Comparison of ENCODE assay signal across 1 cellular context in the genomic region with DNA sequence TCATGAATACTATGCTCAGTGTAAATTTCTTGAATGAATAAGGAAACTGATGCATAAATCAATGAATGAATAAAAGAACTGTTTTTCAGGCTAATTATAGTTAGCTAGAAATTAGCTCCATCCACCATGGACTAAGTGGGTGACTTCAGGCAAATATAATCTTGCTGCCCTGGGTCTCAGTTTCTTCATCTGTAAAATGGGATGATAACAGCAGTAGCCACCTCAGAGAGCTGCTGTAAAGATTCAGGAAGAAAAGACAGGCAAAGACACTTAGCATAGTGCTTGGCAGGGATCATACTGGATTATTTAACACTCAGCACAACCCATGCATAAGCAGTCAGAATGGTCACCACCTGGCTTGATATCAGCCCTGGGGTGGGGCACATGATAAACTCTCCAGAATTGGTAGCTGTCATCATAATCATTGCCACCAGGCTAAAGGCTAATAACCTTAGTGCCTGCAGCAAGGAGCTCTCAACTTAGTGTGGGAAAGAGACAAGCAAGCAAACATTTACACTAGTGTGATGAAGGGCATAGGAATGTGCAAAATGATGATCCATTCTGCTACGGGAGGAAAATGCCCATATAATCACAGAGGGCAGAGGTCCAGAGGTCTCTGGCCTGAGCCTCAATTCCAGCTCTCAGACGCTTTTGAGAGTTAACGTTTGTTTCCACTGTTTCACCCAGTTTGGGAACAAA.
TF ChIP-seq lines count a peak whose summit lies in the region.

No MANE protein-coding gene starts in this region.

TF ChIP-seq in HepG2, 621 proteins besides CTCF, POLR2A, EP300 and RAD21 (continued from another document and continues in another):
- TF ChIP-seq ZNF33B (CRISPR knock-in tag; IDR thresholded peaks at IDR 0.05), result no peak
- no peak for TF ChIP-seq PHF21A (CRISPR knock-in tag; IDR thresholded peaks at IDR 0.05)
- TF ChIP-seq ZNF850 (CRISPR knock-in tag; conservative IDR thresholded peaks at IDR 0.05), result no peak
- no peak for TF ChIP-seq ZBTB44 (CRISPR knock-in tag; IDR thresholded peaks at IDR 0.05)
- TF ChIP-seq DNMT1 (CRISPR knock-in tag; IDR thresholded peaks at IDR 0.05), result no peak
- no peak for TF ChIP-seq ZNF292 (CRISPR knock-in tag; IDR thresholded peaks at IDR 0.05; ENCODE audit: borderline replicate concordance, low read depth)
- TF ChIP-seq ZNF20 (CRISPR knock-in tag; IDR thresholded peaks at IDR 0.05), result no peak
- no peak for TF ChIP-seq NFE2L2 (IDR thresholded peaks at IDR 0.05; ENCODE audit: low read length)
- TF ChIP-seq CENPT (CRISPR knock-in tag; IDR thresholded peaks at IDR 0.05; ENCODE audit: low read depth), result no peak
- no peak for TF ChIP-seq TEAD2 (CRISPR knock-in tag; IDR thresholded peaks at IDR 0.05)
- no peak for TF ChIP-seq SRF (IDR thresholded peaks at IDR 0.05; ENCODE audit: low read depth, low read length)
- TF ChIP-seq, protein P1, sequence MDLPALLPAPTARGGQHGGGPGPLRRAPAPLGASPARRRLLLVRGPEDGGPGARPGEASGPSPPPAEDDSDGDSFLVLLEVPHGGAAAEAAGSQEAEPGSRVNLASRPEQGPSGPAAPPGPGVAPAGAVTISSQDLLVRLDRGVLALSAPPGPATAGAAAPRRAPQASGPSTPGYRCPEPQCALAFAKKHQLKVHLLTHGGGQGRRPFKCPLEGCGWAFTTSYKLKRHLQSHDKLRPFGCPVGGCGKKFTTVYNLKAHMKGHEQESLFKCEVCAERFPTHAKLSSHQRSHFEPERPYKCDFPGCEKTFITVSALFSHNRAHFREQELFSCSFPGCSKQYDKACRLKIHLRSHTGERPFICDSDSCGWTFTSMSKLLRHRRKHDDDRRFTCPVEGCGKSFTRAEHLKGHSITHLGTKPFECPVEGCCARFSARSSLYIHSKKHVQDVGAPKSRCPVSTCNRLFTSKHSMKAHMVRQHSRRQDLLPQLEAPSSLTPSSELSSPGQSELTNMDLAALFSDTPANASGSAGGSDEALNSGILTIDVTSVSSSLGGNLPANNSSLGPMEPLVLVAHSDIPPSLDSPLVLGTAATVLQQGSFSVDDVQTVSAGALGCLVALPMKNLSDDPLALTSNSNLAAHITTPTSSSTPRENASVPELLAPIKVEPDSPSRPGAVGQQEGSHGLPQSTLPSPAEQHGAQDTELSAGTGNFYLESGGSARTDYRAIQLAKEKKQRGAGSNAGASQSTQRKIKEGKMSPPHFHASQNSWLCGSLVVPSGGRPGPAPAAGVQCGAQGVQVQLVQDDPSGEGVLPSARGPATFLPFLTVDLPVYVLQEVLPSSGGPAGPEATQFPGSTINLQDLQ (CRISPR knock-in tag; IDR thresholded peaks at IDR 0.05), result no peak
- TF ChIP-seq ZNF383 (CRISPR knock-in tag; IDR thresholded peaks at IDR 0.05; ENCODE audit: borderline replicate concordance), result no peak
- TF ChIP-seq GFI1 (CRISPR knock-in tag; IDR thresholded peaks at IDR 0.05; ENCODE audit: borderline replicate concordance), result no peak
- TF ChIP-seq, protein P2, sequence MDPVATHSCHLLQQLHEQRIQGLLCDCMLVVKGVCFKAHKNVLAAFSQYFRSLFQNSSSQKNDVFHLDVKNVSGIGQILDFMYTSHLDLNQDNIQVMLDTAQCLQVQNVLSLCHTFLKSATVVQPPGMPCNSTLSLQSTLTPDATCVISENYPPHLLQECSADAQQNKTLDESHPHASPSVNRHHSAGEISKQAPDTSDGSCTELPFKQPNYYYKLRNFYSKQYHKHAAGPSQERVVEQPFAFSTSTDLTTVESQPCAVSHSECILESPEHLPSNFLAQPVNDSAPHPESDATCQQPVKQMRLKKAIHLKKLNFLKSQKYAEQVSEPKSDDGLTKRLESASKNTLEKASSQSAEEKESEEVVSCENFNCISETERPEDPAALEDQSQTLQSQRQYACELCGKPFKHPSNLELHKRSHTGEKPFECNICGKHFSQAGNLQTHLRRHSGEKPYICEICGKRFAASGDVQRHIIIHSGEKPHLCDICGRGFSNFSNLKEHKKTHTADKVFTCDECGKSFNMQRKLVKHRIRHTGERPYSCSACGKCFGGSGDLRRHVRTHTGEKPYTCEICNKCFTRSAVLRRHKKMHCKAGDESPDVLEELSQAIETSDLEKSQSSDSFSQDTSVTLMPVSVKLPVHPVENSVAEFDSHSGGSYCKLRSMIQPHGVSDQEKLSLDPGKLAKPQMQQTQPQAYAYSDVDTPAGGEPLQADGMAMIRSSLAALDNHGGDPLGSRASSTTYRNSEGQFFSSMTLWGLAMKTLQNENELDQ (CRISPR knock-in tag; IDR thresholded peaks at IDR 0.05; ENCODE audit: borderline replicate concordance), result no peak
- no peak for TF ChIP-seq MLLT10 (CRISPR knock-in tag; IDR thresholded peaks at IDR 0.05)
- TF ChIP-seq ZNF101 (CRISPR knock-in tag; IDR thresholded peaks at IDR 0.05; ENCODE audit: borderline replicate concordance, low read depth), result no peak
- no peak for TF ChIP-seq FIP1L1 (IDR thresholded peaks at IDR 0.05; ENCODE audit: borderline replicate concordance, insufficient read depth, low read depth, low read length)
- TF ChIP-seq WIZ (CRISPR knock-in tag; IDR thresholded peaks at IDR 0.05), result no peak
- TF ChIP-seq SMYD3 (CRISPR knock-in tag; IDR thresholded peaks at IDR 0.05), result 0 out of 2 replicates have a peak, but pooled peaks have one; percentile 49
- TF ChIP-seq, protein P3, sequence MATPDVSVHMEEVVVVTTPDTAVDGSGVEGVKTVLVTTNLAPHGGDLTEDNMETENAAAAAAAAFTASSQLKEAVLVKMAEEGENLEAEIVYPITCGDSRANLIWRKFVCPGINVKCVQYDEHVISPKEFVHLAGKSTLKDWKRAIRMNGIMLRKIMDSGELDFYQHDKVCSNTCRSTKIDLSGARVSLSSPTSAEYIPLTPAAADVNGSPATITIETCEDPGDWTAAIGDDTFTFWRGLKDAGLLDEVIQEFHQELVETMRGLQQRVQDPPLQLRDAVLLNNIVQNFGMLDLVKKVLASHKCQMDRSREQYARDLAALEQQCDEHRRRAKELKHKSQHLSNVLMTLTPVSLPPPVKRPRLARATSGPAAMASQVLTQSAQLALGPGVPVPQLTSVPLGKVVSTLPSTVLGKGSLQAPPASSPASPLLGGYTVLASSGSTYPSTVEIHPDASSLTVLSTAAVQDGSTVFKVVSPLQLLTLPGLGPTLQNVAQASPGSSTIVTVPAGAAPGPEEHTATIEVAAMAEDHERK (CRISPR knock-in tag; IDR thresholded peaks at IDR 0.05; ENCODE audit: low read depth), result no peak
- TF ChIP-seq ZNF652 (CRISPR knock-in tag; IDR thresholded peaks at IDR 0.05; ENCODE audit: borderline replicate concordance, low read depth), result no peak
- no peak for TF ChIP-seq ZNF256 (CRISPR knock-in tag; conservative IDR thresholded peaks at IDR 0.05)
- TF ChIP-seq MXD4 (CRISPR knock-in tag; IDR thresholded peaks at IDR 0.05), result no peak
- 0 out of 2 replicates have a peak, but pooled peaks have one; percentile 33 for TF ChIP-seq CHD4 (IDR thresholded peaks at IDR 0.05; ENCODE audit: borderline replicate concordance, low read length)
- no peak for TF ChIP-seq ZFP82 (CRISPR knock-in tag; IDR thresholded peaks at IDR 0.05; ENCODE audit: borderline replicate concordance)
- TF ChIP-seq MTA3 (CRISPR knock-in tag; IDR thresholded peaks at IDR 0.05), result no peak
- TF ChIP-seq GZF1 (CRISPR knock-in tag; IDR thresholded peaks at IDR 0.05), result no peak
- no peak for TF ChIP-seq ZBTB25 (CRISPR knock-in tag; IDR thresholded peaks at IDR 0.05)
- no peak for TF ChIP-seq ZNF136 (CRISPR knock-in tag; IDR thresholded peaks at IDR 0.05; ENCODE audit: low read depth)
- TF ChIP-seq ZSCAN5A (CRISPR knock-in tag; IDR thresholded peaks at IDR 0.05; ENCODE audit: borderline replicate concordance), result no peak
- TF ChIP-seq, protein P4, sequence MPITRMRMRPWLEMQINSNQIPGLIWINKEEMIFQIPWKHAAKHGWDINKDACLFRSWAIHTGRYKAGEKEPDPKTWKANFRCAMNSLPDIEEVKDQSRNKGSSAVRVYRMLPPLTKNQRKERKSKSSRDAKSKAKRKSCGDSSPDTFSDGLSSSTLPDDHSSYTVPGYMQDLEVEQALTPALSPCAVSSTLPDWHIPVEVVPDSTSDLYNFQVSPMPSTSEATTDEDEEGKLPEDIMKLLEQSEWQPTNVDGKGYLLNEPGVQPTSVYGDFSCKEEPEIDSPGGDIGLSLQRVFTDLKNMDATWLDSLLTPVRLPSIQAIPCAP (CRISPR knock-in tag; IDR thresholded peaks at IDR 0.05; ENCODE audit: low read depth), result no peak
- no peak for TF ChIP-seq ZNF597 (CRISPR knock-in tag; IDR thresholded peaks at IDR 0.05)
- no peak for TF ChIP-seq ZNF317 (CRISPR knock-in tag; IDR thresholded peaks at IDR 0.05)
- no peak for TF ChIP-seq FOXC1 (CRISPR knock-in tag; IDR thresholded peaks at IDR 0.05; ENCODE audit: borderline replicate concordance)
- TF ChIP-seq, protein P5, sequence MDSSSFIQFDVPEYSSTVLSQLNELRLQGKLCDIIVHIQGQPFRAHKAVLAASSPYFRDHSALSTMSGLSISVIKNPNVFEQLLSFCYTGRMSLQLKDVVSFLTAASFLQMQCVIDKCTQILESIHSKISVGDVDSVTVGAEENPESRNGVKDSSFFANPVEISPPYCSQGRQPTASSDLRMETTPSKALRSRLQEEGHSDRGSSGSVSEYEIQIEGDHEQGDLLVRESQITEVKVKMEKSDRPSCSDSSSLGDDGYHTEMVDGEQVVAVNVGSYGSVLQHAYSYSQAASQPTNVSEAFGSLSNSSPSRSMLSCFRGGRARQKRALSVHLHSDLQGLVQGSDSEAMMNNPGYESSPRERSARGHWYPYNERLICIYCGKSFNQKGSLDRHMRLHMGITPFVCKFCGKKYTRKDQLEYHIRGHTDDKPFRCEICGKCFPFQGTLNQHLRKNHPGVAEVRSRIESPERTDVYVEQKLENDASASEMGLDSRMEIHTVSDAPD (CRISPR knock-in tag; IDR thresholded peaks at IDR 0.05), result no peak
- TF ChIP-seq SPEN (CRISPR knock-in tag; IDR thresholded peaks at IDR 0.05; ENCODE audit: low read depth), result no peak
- TF ChIP-seq ZNF143 (CRISPR knock-in tag; IDR thresholded peaks at IDR 0.05), result no peak
- TF ChIP-seq, protein P6, sequence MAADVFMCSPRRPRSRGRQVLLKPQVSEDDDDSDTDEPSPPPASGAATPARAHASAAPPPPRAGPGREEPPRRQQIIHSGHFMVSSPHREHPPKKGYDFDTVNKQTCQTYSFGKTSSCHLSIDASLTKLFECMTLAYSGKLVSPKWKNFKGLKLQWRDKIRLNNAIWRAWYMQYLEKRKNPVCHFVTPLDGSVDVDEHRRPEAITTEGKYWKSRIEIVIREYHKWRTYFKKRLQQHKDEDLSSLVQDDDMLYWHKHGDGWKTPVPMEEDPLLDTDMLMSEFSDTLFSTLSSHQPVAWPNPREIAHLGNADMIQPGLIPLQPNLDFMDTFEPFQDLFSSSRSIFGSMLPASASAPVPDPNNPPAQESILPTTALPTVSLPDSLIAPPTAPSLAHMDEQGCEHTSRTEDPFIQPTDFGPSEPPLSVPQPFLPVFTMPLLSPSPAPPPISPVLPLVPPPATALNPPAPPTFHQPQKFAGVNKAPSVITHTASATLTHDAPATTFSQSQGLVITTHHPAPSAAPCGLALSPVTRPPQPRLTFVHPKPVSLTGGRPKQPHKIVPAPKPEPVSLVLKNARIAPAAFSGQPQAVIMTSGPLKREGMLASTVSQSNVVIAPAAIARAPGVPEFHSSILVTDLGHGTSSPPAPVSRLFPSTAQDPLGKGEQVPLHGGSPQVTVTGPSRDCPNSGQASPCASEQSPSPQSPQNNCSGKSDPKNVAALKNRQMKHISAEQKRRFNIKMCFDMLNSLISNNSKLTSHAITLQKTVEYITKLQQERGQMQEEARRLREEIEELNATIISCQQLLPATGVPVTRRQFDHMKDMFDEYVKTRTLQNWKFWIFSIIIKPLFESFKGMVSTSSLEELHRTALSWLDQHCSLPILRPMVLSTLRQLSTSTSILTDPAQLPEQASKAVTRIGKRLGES (CRISPR knock-in tag; IDR thresholded peaks at IDR 0.05; ENCODE audit: borderline replicate concordance), result no peak
- no peak for TF ChIP-seq RFX3 (CRISPR knock-in tag; IDR thresholded peaks at IDR 0.05)
- TF ChIP-seq ZNF841 (CRISPR knock-in tag; IDR thresholded peaks at IDR 0.05; ENCODE audit: borderline replicate concordance), result no peak
- TF ChIP-seq CEBPG (CRISPR knock-in tag; IDR thresholded peaks at IDR 0.05), result no peak
- TF ChIP-seq, protein P7, sequence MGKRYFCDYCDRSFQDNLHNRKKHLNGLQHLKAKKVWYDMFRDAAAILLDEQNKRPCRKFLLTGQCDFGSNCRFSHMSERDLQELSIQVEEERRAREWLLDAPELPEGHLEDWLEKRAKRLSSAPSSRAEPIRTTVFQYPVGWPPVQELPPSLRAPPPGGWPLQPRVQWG (CRISPR knock-in tag; IDR thresholded peaks at IDR 0.05; ENCODE audit: borderline replicate concordance, low read depth), result no peak
- TF ChIP-seq ZNF160 (CRISPR knock-in tag; IDR thresholded peaks at IDR 0.05), result no peak
- TF ChIP-seq KAT2B (IDR thresholded peaks at IDR 0.05; ENCODE audit: borderline replicate concordance, low read depth, low read length), result no peak
